ENCODE assay signal across 8 cellular contexts in the genomic region with DNA sequence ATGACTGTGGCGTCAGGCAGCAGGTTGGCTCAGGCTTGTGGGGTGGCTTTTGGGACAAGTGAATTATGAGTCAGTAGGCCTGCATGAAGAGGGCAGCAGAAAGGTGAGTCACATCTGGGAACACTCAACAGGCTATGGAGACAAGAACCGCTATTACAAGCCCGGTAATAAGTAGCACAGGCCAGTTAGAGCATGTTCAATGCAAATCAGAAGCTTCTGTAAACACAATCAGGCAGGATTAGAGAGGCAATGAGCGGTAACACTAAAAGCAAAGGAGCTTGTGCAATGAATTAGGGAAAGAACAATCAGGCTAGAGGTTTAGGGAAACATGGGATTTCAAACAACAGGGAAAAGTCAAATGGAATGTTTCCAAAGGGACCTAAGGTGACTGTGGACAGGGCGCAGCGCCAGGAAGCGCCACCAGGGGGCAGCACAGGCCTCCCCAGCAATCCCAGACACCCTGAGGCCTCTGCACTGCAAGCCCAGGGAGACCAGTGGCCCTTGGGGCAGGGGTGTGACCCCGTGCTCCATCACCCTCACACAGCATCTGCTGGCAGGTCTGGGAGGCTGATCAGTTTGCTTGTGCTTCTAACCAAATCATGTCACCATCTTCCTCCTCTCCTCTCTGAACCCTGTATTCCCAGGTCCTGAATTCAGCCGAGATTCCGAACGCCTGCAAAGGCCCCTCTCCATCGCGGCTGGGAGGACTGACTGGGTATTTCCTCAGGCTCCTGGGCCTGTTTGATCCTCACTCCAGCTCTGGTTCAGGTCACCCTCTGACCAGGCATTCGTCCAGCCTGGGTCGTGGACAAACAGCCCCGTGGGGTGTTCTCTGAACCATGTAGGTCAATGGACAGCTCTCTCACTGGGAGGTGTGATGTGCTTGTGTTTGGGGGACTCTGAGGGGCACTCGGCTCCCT. TPM values are rescaled to one million over a fixed set of nuclear protein-coding genes. Genes with fewer than 3 reads are reported as not detected.
DNase-seq lines count a peak whose midpoint lies in the region; ATAC-seq lines count a peak whose summit lies in the region.

No MANE protein-coding gene starts in this region.

- DNase-seq in AG20443 (ENCODE audit: low spot score), result peak; percentile 77
- DNase-seq in NCI-H82 treated with DMSO at 0.1 percent for 48 hours (lab: John Stamatoyannopoulos, UW; ENCODE audit: unreplicated experiment), result peak; percentile 16
- DNase-seq in activated CD8-positive, alpha-beta memory T cell treated with anti-CD3 and anti-CD28 coated beads, Interleukin-2, amount 10 ng/mL, durations not matched to agents 7 days and 5 days, result peak; percentile 62
- DNase-seq in epidermal melanocyte (ENCODE audit: insufficient read length, low spot score), result peak; percentile 38
- DNase-seq in mucosa of gallbladder (ENCODE audit: low spot score), result peak; percentile 67
- peak; percentile 7 to 35 for DNase-seq in stimulated activated CD8-positive, alpha-beta memory T cell treated with anti-CD3 and anti-CD28 coated beads, Interleukin-7, amount 100 ng/mL, for 4 hours (ENCODE audit: low read depth in 2 of 2)

- no peak overlapping the region for H3K4me3 Mint-ChIP-seq in activated CD8-positive, alpha-beta memory T cell treated with anti-CD3 and anti-CD28 coated beads, Interleukin-2, amount 10 ng/mL, durations not matched to agents 7 days and 5 days

- no peak overlapping the region for H3K27ac Mint-ChIP-seq in activated CD8-positive, alpha-beta memory T cell treated with anti-CD3 and anti-CD28 coated beads, Interleukin-2, amount 10 ng/mL, durations not matched to agents 7 days and 5 days

- CTCF ChIA-PET in activated CD8-positive, alpha-beta memory T cell treated with anti-CD3 and anti-CD28 coated beads, Interleukin-2, amount 10 ng/mL, durations not matched to agents 7 days and 5 days (lab: Charles Lee), result interaction anchor here (0.5 to 6.0 kb wide), 10 partner anchors 9 to 275 kb away, joined by 3 to 29 read pairs (median 4); no protein-coding TSS in a partner anchor

- no peaks in the 10 kb centered on the region for H3K36me3 Mint-ChIP-seq in activated CD8-positive, alpha-beta memory T cell treated with anti-CD3 and anti-CD28 coated beads, Interleukin-2, amount 10 ng/mL, durations not matched to agents 7 days and 5 days

- H3K27me3 Mint-ChIP-seq in activated CD8-positive, alpha-beta memory T cell treated with anti-CD3 and anti-CD28 coated beads, Interleukin-2, amount 10 ng/mL, durations not matched to agents 7 days and 5 days, result peaks cover 2% of the 10 kb centered on the region

- ATAC-seq in GM18909 (IDR thresholded peaks at IDR 0.05; ENCODE audit: poor library complexity, unreplicated experiment) (peak; percentile 62), HG03432 (IDR thresholded peaks at IDR 0.05; ENCODE audit: unreplicated experiment) (peak; percentile 74)
- peak; percentile 74 for ATAC-seq in activated CD8-positive, alpha-beta memory T cell treated with anti-CD3 and anti-CD28 coated beads, Interleukin-2, amount 10 ng/mL, durations not matched to agents 7 days and 5 days

- H3K9me3 Mint-ChIP-seq in activated CD8-positive, alpha-beta memory T cell treated with anti-CD3 and anti-CD28 coated beads, Interleukin-2, amount 10 ng/mL, durations not matched to agents 7 days and 5 days (ENCODE audit: low read depth), result no peaks in the 10 kb centered on the region

- H3K4me1 Mint-ChIP-seq in activated CD8-positive, alpha-beta memory T cell treated with anti-CD3 and anti-CD28 coated beads, Interleukin-2, amount 10 ng/mL, durations not matched to agents 7 days and 5 days, result peaks cover 8% of the 10 kb centered on the region

RNA-seq across cellular contexts. Expression of gene C11orf58, which starts 50.0 kb away (rescaled TPM):
- 100 to 1,000 TPM; 106 to 135 TPM for total RNA-seq in activated CD8-positive, alpha-beta memory T cell treated with anti-CD3 and anti-CD28 coated beads, Interleukin-2, amount 10 ng/mL, durations not matched to agents 7 days and 5 days
- total RNA-seq in mucosa of gallbladder, result 109 TPM

Comparison
In these comparisons a context has a peak if more than half of its experiments do, and no peak if none do; other contexts are left out.
1. Peak in every context shown above with its lines: DNase-seq and ATAC-seq.
2. DNase-seq: peak in every context shown above with its lines; median percentile 77 in AG20443; 67 in mucosa of gallbladder; 62 in activated CD8-positive, alpha-beta memory T cell treated with anti-CD3 and anti-CD28 coated beads, Interleukin-2, amount 10 ng/mL, durations not matched to agents 7 days and 5 days; 38 in epidermal melanocyte; 21 in stimulated activated CD8-positive, alpha-beta memory T cell treated with anti-CD3 and anti-CD28 coated beads, Interleukin-7, amount 100 ng/mL, for 4 hours; 16 in NCI-H82 treated with DMSO at 0.1 percent for 48 hours.